Comparison of ENCODE assay signal across 16 cellular contexts in the genomic region with DNA sequence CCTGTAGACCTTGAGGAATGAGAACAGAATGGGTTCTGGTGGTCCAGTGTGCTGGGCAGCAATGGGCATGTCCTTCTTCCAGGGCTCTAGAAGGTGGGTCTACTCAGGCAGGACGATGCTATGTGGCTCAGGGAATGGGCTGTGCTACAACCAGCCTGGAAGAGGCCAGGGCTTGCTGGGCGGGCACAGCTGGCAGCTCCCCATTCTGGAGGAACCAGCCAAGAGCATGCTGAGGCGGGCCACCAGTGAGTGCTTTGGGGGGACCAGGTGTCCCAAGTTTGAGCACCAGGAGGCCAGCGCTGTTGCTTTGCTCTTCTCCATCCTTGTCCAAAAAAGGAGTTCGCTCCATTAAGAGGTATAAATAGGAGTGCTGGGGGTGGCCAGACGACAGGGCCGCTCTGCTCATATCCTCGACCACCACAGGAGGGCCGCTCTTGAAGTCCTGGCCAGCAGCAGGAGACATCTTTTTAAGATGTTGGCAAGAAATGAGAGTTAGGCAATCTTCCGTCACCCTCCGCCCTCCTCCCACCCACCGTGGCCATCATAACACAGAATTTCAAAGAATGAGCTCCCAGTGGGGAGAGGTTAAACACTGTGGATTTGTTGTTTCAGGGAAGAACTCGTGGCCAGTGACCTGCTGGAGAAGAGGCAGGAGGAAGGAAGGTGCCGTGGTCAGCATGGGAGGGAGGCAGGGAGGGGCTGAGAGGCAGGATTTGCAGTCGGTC.
A peak's percentile ranks its signal among the peaks of the same experiment; 100 is the strongest.
DNase-seq lines count a peak whose midpoint lies in the region; ATAC-seq and TF ChIP-seq lines count a peak whose summit lies in the region.
"Had no signal": no experiment of that assay in that cellular context is flagged by ENCODE, and none has a peak within 500 bp of the region (broad histone marks: within the 10 kb centered on the region; RNA-seq: fewer than 3 reads in every experiment).

No MANE protein-coding gene starts in this region.

- intact Hi-C loops in left cardiac atrium (cut with DNase I) (no loop called here), posterior vena cava (cut with DNase I) (no loop called here)

- H3K4me1 ChIP-seq in foreskin keratinocyte: no peaks in the 10 kb centered on the region

- no peak for TF ChIP-seq CTCF in foreskin keratinocyte (conservative IDR thresholded peaks at IDR 0.05)

- no peaks in the 10 kb centered on the region for H3K27me3 ChIP-seq in foreskin keratinocyte

- no peak overlapping the region for H3K27ac ChIP-seq in foreskin keratinocyte

- peak; percentile 28 to 44 for ATAC-seq in left cardiac atrium
- ATAC-seq in GM19455 (IDR thresholded peaks at IDR 0.05; ENCODE audit: unreplicated experiment): no peak
- ATAC-seq in foreskin keratinocyte: no peak
- ATAC-seq in HG03571 (IDR thresholded peaks at IDR 0.05; ENCODE audit: unreplicated experiment): no peak
- ATAC-seq: left colon, T-helper 17 cell had no signal

- DNase-seq in AG20443 (ENCODE audit: low spot score) (peak; percentile 43), brain pericyte (ENCODE audit: low read depth, low spot score) (peak; percentile 86), left cardiac atrium (peak; percentile 48), posterior vena cava (ENCODE audit: low spot score) (peak; percentile 79), foreskin keratinocyte (no peak)
- DNase-seq in stimulated activated CD4-positive, alpha-beta T cell treated with anti-CD3 and anti-CD28 coated beads, Interleukin-4, amount 100 ng/mL, for 1 hour: no peak
- DNase-seq: activated CD4-positive, alpha-beta T cell treated with anti-CD3 and anti-CD28 coated beads for 1 hour; activated naive CD8-positive, alpha-beta T cell treated with anti-CD3 and anti-CD28 coated beads, Interleukin-2, amount 10 ng/mL, durations not matched to agents 7 days and 5 days; H9; head of caudate nucleus; left colon; NCI-H2081; NCI-H748 treated with DMSO at 0.1 percent for 48 hours; T-helper 17 cell had no signal

Comparison
In these comparisons a context has a peak if more than half of its experiments do, and no peak if none do; other contexts are left out.
1. DNase-seq: peak in AG20443 (single experiment), brain pericyte (single experiment), left cardiac atrium (single experiment) and posterior vena cava (single experiment); none in stimulated activated CD4-positive, alpha-beta T cell treated with anti-CD3 and anti-CD28 coated beads, Interleukin-4, amount 100 ng/mL, for 1 hour (single experiment) and foreskin keratinocyte (0 of 2).
2. ATAC-seq: peak in left cardiac atrium (2 of 2); none in GM19455 (single experiment), foreskin keratinocyte (single experiment) and HG03571 (single experiment).